In genomic region chr4:39429476-39430310, GRCh38 we compare ENCODE assay signal across 32 cellular contexts. TPM values are rescaled to one million over a fixed set of nuclear protein-coding genes. Genes with fewer than 3 reads are reported as not detected.
"Had no signal": no experiment of that assay in that cellular context is flagged by ENCODE, and none has a peak within 500 bp of the region (broad histone marks: within the 10 kb centered on the region; RNA-seq: fewer than 3 reads in every experiment).

No MANE protein-coding gene starts in this region.

- H3K4me1 ChIP-seq: heart right ventricle, stomach, suprapubic skin, tibial artery had no signal

- H3K36me3 Mint-ChIP-seq: stimulated activated naive B cell treated with anti-CD40 and anti-IgM and Interleukin-4, amounts not matched to agents 10 μg/mL and 1 μg/mL and 100 μg/mL, for 72 hours had no signal

- H3K9me3 Mint-ChIP-seq: activated naive CD8-positive, alpha-beta T cell treated with anti-CD3 and anti-CD28 coated beads, Interleukin-2, amount 50 U/mL, for 24 hours; central memory CD8-positive, alpha-beta T cell; dendritic cell treated with granulocyte-macrophage colony-stimulating factor and Interleukin-4, amounts not matched to agents 40 ng/mL and 50 ng/mL, for 4 days; endodermal cell; nephron; stimulated activated naive B cell treated with anti-CD40 and anti-IgM and Interleukin-4, amounts not matched to agents 10 μg/mL and 1 μg/mL and 100 μg/mL, for 72 hours had no signal

- H3K36me3 ChIP-seq: heart right ventricle, neutrophil, stomach, suprapubic skin, tibial artery had no signal

- H3K27ac Mint-ChIP-seq: activated naive CD8-positive, alpha-beta T cell treated with anti-CD3 and anti-CD28 coated beads, Interleukin-2, amount 50 U/mL, for 24 hours; dendritic cell treated with granulocyte-macrophage colony-stimulating factor and Interleukin-4, amounts not matched to agents 40 ng/mL and 50 ng/mL, for 4 days; endodermal cell; progenitor cell of endocrine pancreas; stimulated activated naive B cell treated with anti-CD40 and anti-IgM and Interleukin-4, amounts not matched to agents 10 μg/mL and 1 μg/mL and 100 μg/mL, for 72 hours had no signal

- H3K27ac ChIP-seq: heart right ventricle, neutrophil, skin epidermis, stomach, suprapubic skin, tibial artery had no signal

- H3K4me3 ChIP-seq: heart right ventricle, skin epidermis, stomach, suprapubic skin, tibial artery had no signal

- DNase-seq: activated CD4-positive, alpha-beta T cell treated with anti-CD3 and anti-CD28 coated beads for 4 hours; activated CD4-positive, alpha-beta T cell treated with anti-CD3 and anti-CD28 coated beads, Interleukin-2, amount 50 U/mL, for 48 hours; activated CD4-positive, CD25-positive, alpha-beta regulatory T cell; activated gamma-delta T cell treated with Interleukin-2 at 50 U/mL for 16 hours; activated naive CD4-positive, alpha-beta T cell treated with anti-CD3 and anti-CD28 coated beads, Interleukin-2, amount 50 U/mL, for 16 hours; activated naive CD8-positive, alpha-beta T cell treated with anti-CD3 and anti-CD28 coated beads, Interleukin-2, amount 50 U/mL, for 24 hours; activated T-cell treated with anti-CD3 and anti-CD28 coated beads, Interleukin-2, amount 50 U/mL, for 1 hour; anterior cingulate cortex; endodermal cell; foreskin melanocyte; heart right ventricle; left ventricle myocardium superior; mammary epithelial cell; stimulated activated CD4-positive, alpha-beta T cell treated with anti-CD3 and anti-CD28 coated beads, Interleukin-4, amount 100 ng/mL, for 4 hours; stimulated activated CD8-positive, alpha-beta memory T cell treated with anti-CD3 and anti-CD28 coated beads, Interleukin-4, amount 100 ng/mL, for 48 hours; stimulated activated naive B cell treated with anti-CD40 and anti-IgM and Interleukin-4, amounts not matched to agents 10 μg/mL and 1 μg/mL and 100 μg/mL, for 72 hours; stomach; tibial artery had no signal

- H3K27me3 Mint-ChIP-seq: activated naive CD8-positive, alpha-beta T cell treated with anti-CD3 and anti-CD28 coated beads, Interleukin-2, amount 50 U/mL, for 24 hours; central memory CD8-positive, alpha-beta T cell; dendritic cell treated with granulocyte-macrophage colony-stimulating factor and Interleukin-4, amounts not matched to agents 40 ng/mL and 50 ng/mL, for 4 days; progenitor cell of endocrine pancreas; stimulated activated naive B cell treated with anti-CD40 and anti-IgM and Interleukin-4, amounts not matched to agents 10 μg/mL and 1 μg/mL and 100 μg/mL, for 72 hours had no signal

- H3K4me3 Mint-ChIP-seq: activated naive CD8-positive, alpha-beta T cell treated with anti-CD3 and anti-CD28 coated beads, Interleukin-2, amount 50 U/mL, for 24 hours; central memory CD8-positive, alpha-beta T cell; dendritic cell treated with granulocyte-macrophage colony-stimulating factor and Interleukin-4, amounts not matched to agents 40 ng/mL and 50 ng/mL, for 4 days; endodermal cell; nephron; stimulated activated naive B cell treated with anti-CD40 and anti-IgM and Interleukin-4, amounts not matched to agents 10 μg/mL and 1 μg/mL and 100 μg/mL, for 72 hours had no signal

- H3K9me3 ChIP-seq: heart right ventricle, neutrophil, stomach, suprapubic skin, tibial artery had no signal

- H3K4me1 Mint-ChIP-seq: activated naive CD8-positive, alpha-beta T cell treated with anti-CD3 and anti-CD28 coated beads, Interleukin-2, amount 50 U/mL, for 24 hours; central memory CD8-positive, alpha-beta T cell; nephron; stimulated activated naive B cell treated with anti-CD40 and anti-IgM and Interleukin-4, amounts not matched to agents 10 μg/mL and 1 μg/mL and 100 μg/mL, for 72 hours had no signal

- ATAC-seq: activated naive CD8-positive, alpha-beta T cell treated with anti-CD3 and anti-CD28 coated beads, Interleukin-2, amount 50 U/mL, for 24 hours; esophagus mucosa; heart right ventricle; left ventricle myocardium superior; sciatic nerve; stimulated activated naive B cell treated with anti-CD40 and anti-IgM and Interleukin-4, amounts not matched to agents 10 μg/mL and 1 μg/mL and 100 μg/mL, for 72 hours had no signal

- H3K27me3 ChIP-seq: heart right ventricle, neutrophil, stomach, suprapubic skin, tibial artery had no signal

RNA-seq across cellular contexts. Expression of gene KLB, which starts 23.0 kb away (rescaled TPM):
- total RNA-seq: glomerular endothelial cell; mucosa of gallbladder; osteocyte; renal cortical epithelial cell; T-helper 1 cell treated with Interleukin-12 subunit alpha and Interleukin-12 subunit beta and Interleukin-4 antibody, amounts not matched to agents 30 ng/mL and 1 ng/mL, for 36 hours had no signal
